ENCODE assay signal across 11 cellular contexts in genomic region chr15:28151864-28152537, GRCh38. TPM values are rescaled to one million over a fixed set of nuclear protein-coding genes. Genes with fewer than 3 reads are reported as not detected.
DNase-seq lines count a peak whose midpoint lies in the region; ATAC-seq, FAIRE-seq and TF ChIP-seq lines count a peak whose summit lies in the region.
"Not testable (repeated sequence)": the region's sequence is repeated elsewhere in the genome, so short reads cannot be mapped to it uniquely, and the experiment has no call there.
"Had no signal": no experiment of that assay in that cellular context is flagged by ENCODE, and none has a peak within 500 bp of the region (broad histone marks: within the 10 kb centered on the region; RNA-seq: fewer than 3 reads in every experiment).

No MANE protein-coding gene starts in this region.

- POLR2A ChIA-PET in IMR-90 (lab: Charles Lee; ENCODE audit: unreplicated experiment); endothelial cell of umbilical vein (lab: Charles Lee): not testable (repeated sequence)

- H3K4me2 ChIP-seq in IMR-90 (ENCODE audit: low read depth, low read length); endothelial cell of umbilical vein (ENCODE audit: insufficient read depth, low read length): not testable (repeated sequence)

- not testable (repeated sequence) for H3K14ac ChIP-seq in IMR-90 (replicated peaks; ENCODE audit: low read depth, low read length)

- H4K5ac ChIP-seq in IMR-90 (ENCODE audit: low read depth, low read length): not testable (repeated sequence)

- dilution Hi-C loops in IMR-90 (cut with HindIII; ENCODE audit: low sequenced_read_pairs, unreplicated experiment); endothelial cell of umbilical vein (cut with MboI; ENCODE audit: extremely low pct_ligation_motif_present, low sequenced_read_pairs): not testable (repeated sequence)

- not testable (repeated sequence) for TF ChIP-seq RAD21 in IMR-90 (IDR thresholded peaks at IDR 0.05; ENCODE audit: low read length)

- not testable (repeated sequence) for H4K8ac ChIP-seq in IMR-90 (ENCODE audit: low read depth in 2 of 2, low read length in 2 of 2)

- H2BK5ac ChIP-seq in IMR-90 (ENCODE audit: low read depth, low read length, poor library complexity, severe bottlenecking): not testable (repeated sequence)

- WGBS in IMR-90 (ENCODE audit: extremely low coverage in 2 of 2, insufficient read length in 1 of 2), 2 experiments: no CpG with 5 or more reads among the region's 9 CpGs
- 34 to 43% (median 35%) methylated on average over 6 to 9 of the region's 9 CpGs for WGBS in adrenal gland, 4 donors
- WGBS in lung, 2 donors: 76 to 80% methylated on average over 8 to 9 of the region's 9 CpGs

- H3K4me1 ChIP-seq in IMR-90 (ENCODE audit: control insufficient read depth, insufficient read depth, low read length); adrenal gland (replicated peaks in 1 of 2); endothelial cell of umbilical vein (ENCODE audit: control insufficient read depth, extremely low read depth, insufficient read depth, low read length); lung (ENCODE audit: control insufficient read depth in 2 of 2, insufficient read depth in 2 of 2, low read length in 2 of 2): not testable (repeated sequence)
- peaks cover 2 to 13% of the 10 kb centered on the region in 2 donors for H3K4me1 ChIP-seq in thoracic aorta (ENCODE audit: control insufficient read depth in 1 of 2, low read depth in 2 of 2)

- not testable (repeated sequence) for H3K9me1 ChIP-seq in IMR-90 (ENCODE audit: insufficient read depth, low read length); endothelial cell of umbilical vein (replicated peaks; ENCODE audit: control insufficient read depth, extremely low read depth, insufficient read depth, low read length)

- intact Hi-C loops in IMR-90 (cut with micrococcal nuclease); adrenal gland (cut with DNase I); endothelial cell of umbilical vein (cut with micrococcal nuclease); Right ventricle myocardium superior (cut with DNase I): not testable (repeated sequence)

- DNase-seq in EH (ENCODE audit: low read depth): peak; percentile 46
- DNase-seq in IMR-90: peak; percentile 7
- peak in 6 of 7 donors; percentile 42 to 71 (median 56) for DNase-seq in adrenal gland
- DNase-seq in endothelial cell of umbilical vein (ENCODE audit: low read depth, low spot score); Right ventricle myocardium superior; lung (ENCODE audit: low spot score); thoracic aorta (ENCODE audit: low spot score): not testable (repeated sequence)

- peak; percentile 72 for FAIRE-seq in endothelial cell of umbilical vein (lab: Jason Lieb, UNC)

- peaks cover 24% of the 10 kb centered on the region for H3K79me2 ChIP-seq in endothelial cell of umbilical vein (ENCODE audit: control insufficient read depth, insufficient read depth, low read length)

- not testable (repeated sequence) for H2AK5ac ChIP-seq in IMR-90 (ENCODE audit: low read depth, low read length)

- H2AK9ac ChIP-seq in IMR-90 (replicated peaks; ENCODE audit: low read depth, low read length, poor library complexity): not testable (repeated sequence)

- not testable (repeated sequence) for H3K27ac ChIP-seq in IMR-90 (ENCODE audit: insufficient read depth, low read length); endothelial cell of umbilical vein (ENCODE audit: insufficient read depth, low read depth, low read length); lung (ENCODE audit: low read depth in 1 of 2, low read length in 1 of 2); thoracic aorta
- H3K27ac ChIP-seq in adrenal gland: peak overlapping the region in 3 of 5 donors; percentile 40 to 54 (median 51)

- ATAC-seq in IMR-90 (ENCODE audit: low read depth) (peak; percentile 80), SK-N-SH treated with all-trans-retinoic acid at 6 μM for 48 hours (peak; percentile 81), Right ventricle myocardium superior (ENCODE audit: poor library complexity) (peak; percentile 80), lung (ENCODE audit: insufficient read depth, low FRiP score) (peak; percentile 6), thoracic aorta (ENCODE audit: insufficient number of reproducible peaks, low FRiP score, low read depth) (peak; percentile 36)

- not testable (repeated sequence) for H3K4me3 ChIP-seq in IMR-90 (ENCODE audit: insufficient read depth, low read depth, low read length); adrenal gland; endothelial cell of umbilical vein (replicated peaks in 1 of 3; ENCODE audit: insufficient read depth in 1 of 3, low read depth in 1 of 3, low read length in 3 of 3); lung; thoracic aorta

- H3K9ac ChIP-seq in IMR-90 (ENCODE audit: low read depth, low read length); endothelial cell of umbilical vein (replicated peaks; ENCODE audit: extremely low read depth, insufficient read depth, low read length): not testable (repeated sequence)

- not testable (repeated sequence) for H3K18ac ChIP-seq in IMR-90 (ENCODE audit: low read depth, low read length)

- not testable (repeated sequence) for H2BK20ac ChIP-seq in IMR-90 (ENCODE audit: low read depth, low read length)

- not testable (repeated sequence) for H2AFZ ChIP-seq in IMR-90 (replicated peaks; ENCODE audit: low read length, poor library complexity); endothelial cell of umbilical vein (ENCODE audit: low read depth, low read length)

- not testable (repeated sequence) for H3K36me3 ChIP-seq in IMR-90 (ENCODE audit: control insufficient read depth, insufficient read depth, low read length); adrenal gland (replicated peaks in 1 of 2); endothelial cell of umbilical vein (ENCODE audit: control insufficient read depth in 2 of 2, extremely low read depth in 1 of 2, insufficient read depth in 2 of 2, low read length in 2 of 2); thoracic aorta
- H3K36me3 ChIP-seq in lung (ENCODE audit: control insufficient read depth in 2 of 2, insufficient read depth in 2 of 2, low read length in 2 of 2): peaks cover 4 to 12% of the 10 kb centered on the region in 2 donors

- H3K23ac ChIP-seq in IMR-90 (ENCODE audit: low read depth, low read length): not testable (repeated sequence)

- H4K20me1 ChIP-seq in IMR-90 (ENCODE audit: insufficient read depth, low read length): peaks cover 10% of the 10 kb centered on the region; the same call in 1 of the 2 replicates
- H4K20me1 ChIP-seq in endothelial cell of umbilical vein (replicated peaks; ENCODE audit: control insufficient read depth, extremely low read depth, insufficient read depth, low read length): not testable (repeated sequence)

- not testable (repeated sequence) for H4K91ac ChIP-seq in IMR-90 (ENCODE audit: insufficient read depth, low read depth, low read length)

- not testable (repeated sequence) for H2BK15ac ChIP-seq in IMR-90 (ENCODE audit: low read depth, low read length)

- TF ChIP-seq POLR2A in IMR-90 (IDR thresholded peaks at IDR 0.05; ENCODE audit: low read depth, low read length); adrenal gland (IDR thresholded peaks at IDR 0.05); endothelial cell of umbilical vein (IDR thresholded peaks at IDR 0.05; ENCODE audit: low read depth, low read length): not testable (repeated sequence)

- in situ Hi-C loops in IMR-90 (cut with MboI; ENCODE audit: low sequenced_read_pairs): not testable (repeated sequence)

- H3K4ac ChIP-seq in IMR-90 (ENCODE audit: low read depth, low read length): not testable (repeated sequence)

- BruUV-seq in IMR-90 (replicated peaks; lab: Mats Ljungman, UMichigan); endothelial cell of umbilical vein (replicated peaks; lab: Mats Ljungman, UMichigan): not testable (repeated sequence)

- not testable (repeated sequence) for H3K9me3 ChIP-seq in IMR-90 (ENCODE audit: control insufficient read depth, insufficient read depth, low read length); adrenal gland (replicated peaks in 1 of 3); endothelial cell of umbilical vein (replicated peaks; ENCODE audit: control insufficient read depth, insufficient read depth, low read length); lung (ENCODE audit: control insufficient read depth in 2 of 2, insufficient read depth in 1 of 2, low read length in 1 of 2); thoracic aorta

- CTCF ChIA-PET in IMR-90 (lab: Yijun Ruan, JAX): not testable (repeated sequence)
- CTCF ChIA-PET in endothelial cell of umbilical vein (lab: Charles Lee): interaction anchor here (0.8 kb wide), 1 partner anchor 11 kb away, joined by 3 read pairs; no protein-coding TSS in a partner anchor

- not testable (repeated sequence) for H3K56ac ChIP-seq in IMR-90 (ENCODE audit: extremely low read depth, insufficient read depth, low read length)

- TF ChIP-seq CTCF in IMR-90 (conservative IDR thresholded peaks at IDR 0.05; ENCODE audit: low read depth, low read length); adrenal gland (IDR thresholded peaks at IDR 0.05); endothelial cell of umbilical vein (IDR thresholded peaks at IDR 0.05; ENCODE audit: extremely low read depth in 1 of 2, insufficient read depth in 1 of 2, low read depth in 1 of 2, low read length in 2 of 2); lung (IDR thresholded peaks at IDR 0.05; ENCODE audit: control extremely low read depth, extremely low read depth); thoracic aorta (IDR thresholded peaks at IDR 0.05): not testable (repeated sequence)

- H3K27me3 ChIP-seq in IMR-90 (ENCODE audit: control insufficient read depth, insufficient read depth, low read length); adrenal gland; endothelial cell of umbilical vein (ENCODE audit: control insufficient read depth in 2 of 2, insufficient read depth in 2 of 2, low read length in 2 of 2); lung (ENCODE audit: control insufficient read depth, insufficient read depth); thoracic aorta (replicated peaks; ENCODE audit: insufficient read depth): not testable (repeated sequence)

- H2BK120ac ChIP-seq in IMR-90 (ENCODE audit: low read depth, low read length): not testable (repeated sequence)

- peaks cover 19 to 21% of the 10 kb centered on the region in 2 experiments for H3K79me1 ChIP-seq in IMR-90 (ENCODE audit: low read depth in 1 of 2, low read length in 2 of 2)

RNA-seq across cellular contexts. Expression of gene OCA2, which starts 52.9 kb away (rescaled TPM):
- total RNA-seq in IMR-90 (2012; rRNA removed) (under 0.01 TPM in 1 of 2 replicates, not detected in the other), adrenal gland (under 1 TPM in 3 of 8 donors, not detected in 5; 0.14 to 0.37 (median 0.23) TPM), endothelial cell of umbilical vein (not detected in 2 replicates), Right ventricle myocardium superior (0.16 TPM), lung (10 to 100 TPM in 1 of 2 donors, 1 to 10 TPM in 1; 3.9 to 23.0 TPM), thoracic aorta (10 to 100 TPM in 1 of 2 donors, 1 to 10 TPM in 1; 8.0 to 14.8 TPM)
- polyA plus RNA-seq in IMR-90 (2012; rRNA removed) (0.03 TPM in 1 of 2 replicates, not detected in the other), adrenal gland (under 1 TPM in 1 of 3 donors, not detected in 2; 0.13 TPM), endothelial cell of umbilical vein (not detected in 2 replicates), lung (under 1 TPM; 0.49 to 0.71 TPM)
- not detected in 2 replicates for polyA plus RNA-seq in IMR-90 (2012; cell fraction: cytosol; rRNA removed)
- not detected in 2 replicates for polyA plus RNA-seq in IMR-90 (2012; cell fraction: nucleus; rRNA removed; ENCODE audit: low replicate concordance)
- polyA plus RNA-seq in endothelial cell of umbilical vein (2011; cell fraction: cytosol; rRNA removed): not detected in 2 replicates
- not detected in 2 replicates for polyA plus RNA-seq in endothelial cell of umbilical vein (2011; cell fraction: nucleus; rRNA removed)
- polyA plus RNA-seq in endothelial cell of umbilical vein (2012): not detected in 2 replicates
- 0.47 TPM in 1 of 2 replicates, not detected in the other for polyA minus RNA-seq in endothelial cell of umbilical vein
- not detected for polyA minus RNA-seq in endothelial cell of umbilical vein (2011; cell fraction: cytosol; rRNA and poly(A)+ RNA removed)
- polyA minus RNA-seq in endothelial cell of umbilical vein (2011; cell fraction: nucleus; rRNA and poly(A)+ RNA removed): not detected in 2 replicates
- total RNA-seq: activated CD4-positive, alpha-beta memory T cell treated with anti-CD3 and anti-CD28 coated beads, Interleukin-2, amount 10 ng/mL, durations not matched to agents 7 days and 5 days; CD4-positive, alpha-beta T cell had no signal
- polyA plus RNA-seq: IgD-negative memory B cell had no signal

Comparison
In these comparisons a context has a peak if more than half of its experiments do, and no peak if none do; other contexts are left out.
1. ATAC-seq: peak in every context shown above with its lines; median percentile 81 in SK-N-SH treated with all-trans-retinoic acid at 6 μM for 48 hours; 80 in IMR-90; 80 in Right ventricle myocardium superior; 36 in thoracic aorta; 6 in lung.